Comparison of ENCODE assay signal across 16 cellular contexts in genomic region chr17:67636312-67636711, GRCh38.
DNase-seq lines count a peak whose midpoint lies in the region; ATAC-seq and TF ChIP-seq lines count a peak whose summit lies in the region.
"Had no signal": no experiment of that assay in that cellular context is flagged by ENCODE, and none has a peak within 500 bp of the region (broad histone marks: within the 10 kb centered on the region; RNA-seq: fewer than 3 reads in every experiment).

No MANE protein-coding gene starts in this region.

- no peak overlapping the region for H3K9ac ChIP-seq in neural progenitor cell
- H3K9ac ChIP-seq: BLaER1 had no signal

- no peak for TF ChIP-seq CTCF in left ventricle myocardium inferior (IDR thresholded peaks at IDR 0.05; ENCODE audit: borderline replicate concordance)
- TF ChIP-seq CTCF in body of pancreas (IDR thresholded peaks at IDR 0.05) = no peak
- TF ChIP-seq CTCF in neural progenitor cell (IDR thresholded peaks at IDR 0.05) = no peak

- peaks cover 63% of the 10 kb centered on the region for H3K4me1 ChIP-seq in left ventricle myocardium inferior
- H3K4me1 ChIP-seq in right cardiac atrium (ENCODE audit: control insufficient read depth, insufficient read depth, low read length) = peaks cover 5% of the 10 kb centered on the region
- peaks cover 52% of the 10 kb centered on the region for H3K4me1 ChIP-seq in body of pancreas
- no peaks in the 10 kb centered on the region for H3K4me1 ChIP-seq in neural progenitor cell
- H3K4me1 ChIP-seq: BLaER1 had no signal

- ATAC-seq in right cardiac atrium (no peak), body of pancreas (no peak), HG02763 (IDR thresholded peaks at IDR 0.05; ENCODE audit: unreplicated experiment) (no peak), HG03039 (IDR thresholded peaks at IDR 0.05; ENCODE audit: unreplicated experiment) (no peak)
- ATAC-seq: GM12878 had no signal

- H3K9me3 ChIP-seq in left ventricle myocardium inferior (replicated peaks) = no peaks in the 10 kb centered on the region
- H3K9me3 ChIP-seq in right cardiac atrium (ENCODE audit: control insufficient read depth, low read length) = no peaks in the 10 kb centered on the region
- H3K9me3 ChIP-seq in body of pancreas = no peaks in the 10 kb centered on the region
- no peaks in the 10 kb centered on the region for H3K9me3 ChIP-seq in neural progenitor cell (ENCODE audit: low read depth)
- H3K9me3 ChIP-seq: BLaER1, MG63 had no signal

- H4K20me1 ChIP-seq in neural progenitor cell (ENCODE audit: low read depth) = no peaks in the 10 kb centered on the region
- H4K20me1 ChIP-seq: BLaER1 had no signal

- 96% methylated on average over 8 of the region's 8 CpGs for WGBS in right cardiac atrium
- 69 to 71% methylated on average over 8 of the region's 8 CpGs for WGBS in body of pancreas, 2 donors

- H3F3A ChIP-seq in neural progenitor cell (ENCODE audit: low read depth) = no peaks in the 10 kb centered on the region

- peak overlapping the region; percentile 9 for H3K27ac ChIP-seq in left ventricle myocardium inferior (replicated peaks)
- no peak overlapping the region for H3K27ac ChIP-seq in right cardiac atrium (ENCODE audit: low read length)
- H3K27ac ChIP-seq in body of pancreas = peak overlapping the region; percentile 2 to 77 (median 70)
- no peak overlapping the region for H3K27ac ChIP-seq in neural progenitor cell
- H3K27ac ChIP-seq: BLaER1 had no signal

- no peak overlapping the region for H3K27ac Mint-ChIP-seq in neural progenitor cell

- peaks cover 11% of the 10 kb centered on the region for H3K36me3 Mint-ChIP-seq in neural progenitor cell

- no peaks in the 10 kb centered on the region for H3K9me3 Mint-ChIP-seq in neural progenitor cell
- H3K9me3 Mint-ChIP-seq: CD8-positive, alpha-beta memory T cell had no signal

- no peak overlapping the region for H3K4me2 ChIP-seq in neural progenitor cell
- H3K4me2 ChIP-seq: BLaER1 had no signal

- H3K79me2 ChIP-seq in neural progenitor cell (ENCODE audit: low read depth) = no peaks in the 10 kb centered on the region

- H3K4me3 ChIP-seq in left ventricle myocardium inferior = no peak overlapping the region
- no peak overlapping the region for H3K4me3 ChIP-seq in right cardiac atrium (ENCODE audit: low read length)
- no peak overlapping the region for H3K4me3 ChIP-seq in body of pancreas
- H3K4me3 ChIP-seq in neural progenitor cell = no peak overlapping the region
- H3K4me3 ChIP-seq: BLaER1, GM12878, MG63 had no signal

- intact Hi-C loops in left ventricle myocardium inferior (cut with micrococcal nuclease) (no loop called here), right cardiac atrium (cut with DNase I) (loop anchor here in 3 of 4 donors (10.0 kb wide), 2 partner anchors 48 to 262 kb away; partner anchors contain the start of gene PITPNC1 (in 2 of the 3)), body of pancreas (cut with DNase I) (no loop called here)

- no peak overlapping the region for H3K4me3 Mint-ChIP-seq in neural progenitor cell
- H3K4me3 Mint-ChIP-seq: CD8-positive, alpha-beta memory T cell had no signal

- H2AFZ ChIP-seq in neural progenitor cell (replicated peaks) = no peak overlapping the region

- no peak for TF ChIP-seq POLR2A in body of pancreas (IDR thresholded peaks at IDR 0.05)

- H3K36me3 ChIP-seq in left ventricle myocardium inferior = peaks cover 16% of the 10 kb centered on the region
- peaks cover 0 to 4% of the 10 kb centered on the region in 2 donors for H3K36me3 ChIP-seq in body of pancreas (replicated peaks in 1 of 2; ENCODE audit: insufficient read depth in 1 of 2, low read depth in 2 of 2)
- H3K36me3 ChIP-seq in neural progenitor cell = no peaks in the 10 kb centered on the region
- H3K36me3 ChIP-seq: MG63 had no signal

- H3K27me3 ChIP-seq in left ventricle myocardium inferior (ENCODE audit: low read depth) (no peaks in the 10 kb centered on the region), right cardiac atrium (ENCODE audit: control insufficient read depth, insufficient read depth) (no peaks in the 10 kb centered on the region), body of pancreas (no peaks in the 10 kb centered on the region), neural progenitor cell (no peaks in the 10 kb centered on the region)
- H3K27me3 ChIP-seq: BLaER1, MG63 had no signal

- peaks cover 2% of the 10 kb centered on the region for H3K27me3 Mint-ChIP-seq in neural progenitor cell (ENCODE audit: insufficient read depth, low read depth)
- H3K27me3 Mint-ChIP-seq: CD8-positive, alpha-beta memory T cell had no signal

- DNase-seq in left ventricle myocardium inferior (no peak), right cardiac atrium (no peak), body of pancreas (no peak), left kidney (ENCODE audit: low read depth, low spot score) (peak; percentile 26), neural progenitor cell (ENCODE audit: low spot score) (no peak)
- DNase-seq: CD8-positive, alpha-beta memory T cell; GDM1; MG63; NCI-H1092 treated with DMSO at 0.1 percent for 48 hours; NCI-H446; NCI-H69; SHP77 treated with DMSO at 0.1 percent for 48 hours had no signal

- H3K4me1 Mint-ChIP-seq in neural progenitor cell = peaks cover 3% of the 10 kb centered on the region

Comparison
In these comparisons a context has a peak if more than half of its experiments do, and no peak if none do; other contexts are left out.
1. H3K27ac ChIP-seq: peak in left ventricle myocardium inferior (single experiment) and body of pancreas (4 of 4); none in right cardiac atrium (single experiment) and neural progenitor cell (single experiment).
2. intact Hi-C loops: an anchor here in right cardiac atrium (10.0 kb wide); none called in left ventricle myocardium inferior and body of pancreas.